ENCODE assay signal across 8 cellular contexts in genomic region chr10:121596668-121597503, GRCh38. TPM values are rescaled to one million over a fixed set of nuclear protein-coding genes. Genes with fewer than 3 reads are reported as not detected.
DNase-seq lines count a peak whose midpoint lies in the region; ATAC-seq and TF ChIP-seq lines count a peak whose summit lies in the region.

No MANE protein-coding gene starts in this region.

- TF ChIP-seq POLR2A in gastroesophageal sphincter (IDR thresholded peaks at IDR 0.05) = peak; percentile 12 to 26

- peaks cover 4 to 8% (median 6%) of the 10 kb centered on the region in 4 donors for H3K4me1 Mint-ChIP-seq in CD4-positive, alpha-beta memory T cell

- no peak overlapping the region for H3K27ac ChIP-seq in CD4-positive, alpha-beta memory T cell (ENCODE audit: low read depth, low read length)
- H3K27ac ChIP-seq in gastroesophageal sphincter (peak overlapping the region; percentile 71 to 97 (median 92)), neural cell (ENCODE audit: low read length) (peak overlapping the region; percentile 13)

- POLR2A ChIA-PET in CD4-positive, alpha-beta memory T cell (lab: Charles Lee; ENCODE audit: partially characterized antibody) = no interaction called here

- no peaks in the 10 kb centered on the region for H3K9me3 ChIP-seq in CD4-positive, alpha-beta memory T cell (ENCODE audit: control insufficient read depth in 1 of 2, low read length in 2 of 2)
- H3K9me3 ChIP-seq in gastroesophageal sphincter = no peaks in the 10 kb centered on the region
- peaks cover 4% of the 10 kb centered on the region for H3K9me3 ChIP-seq in neural cell (ENCODE audit: low read length)

- no peak overlapping the region for H2AFZ ChIP-seq in neural cell (ENCODE audit: low read depth, low read length)

- no peak for DNase-seq in CD4-positive, alpha-beta memory T cell
- DNase-seq in NCI-H69 (lab: John Stamatoyannopoulos, UW) = peak; percentile 40

- peak overlapping the region in 7 of 8 donors; percentile 33 to 80 (median 69) for H3K4me3 Mint-ChIP-seq in CD4-positive, alpha-beta memory T cell

- TF ChIP-seq RAD21 in neural cell (conservative IDR thresholded peaks at IDR 0.05) = peak; percentile 40

- H3K27ac Mint-ChIP-seq in CD4-positive, alpha-beta memory T cell = no peak overlapping the region

- peaks cover 7% of the 10 kb centered on the region for H3K27me3 ChIP-seq in CD4-positive, alpha-beta memory T cell (ENCODE audit: insufficient read depth, low read length)
- H3K27me3 ChIP-seq in gastroesophageal sphincter (peaks cover 26% of the 10 kb centered on the region), neural cell (ENCODE audit: insufficient read depth, low read depth, low read length) (peaks cover 68% of the 10 kb centered on the region)

- no peaks in the 10 kb centered on the region for H3K9me2 ChIP-seq in neural cell (ENCODE audit: insufficient read depth, low read length)

- no peaks in the 10 kb centered on the region for H3K36me3 Mint-ChIP-seq in CD4-positive, alpha-beta memory T cell

- CTCF ChIA-PET in CD4-positive, alpha-beta memory T cell (lab: Charles Lee; ENCODE audit: partially characterized antibody) = no interaction called here

- no peak for TF ChIP-seq EP300 in gastroesophageal sphincter (IDR thresholded peaks at IDR 0.05)
- no peak for TF ChIP-seq EP300 in neural cell (conservative IDR thresholded peaks at IDR 0.05; ENCODE audit: poor library complexity, severe bottlenecking)

- peaks cover 22 to 33% of the 10 kb centered on the region in 2 donors for H3K27me3 Mint-ChIP-seq in CD4-positive, alpha-beta memory T cell

- 11% methylated on average over 15 to 17 of the region's 54 CpGs for WGBS in gastroesophageal sphincter (ENCODE audit: low coverage in 1 of 2), 2 donors

- H3K9me3 Mint-ChIP-seq in CD4-positive, alpha-beta memory T cell = no peaks in the 10 kb centered on the region

- H3F3A ChIP-seq in neural cell (ENCODE audit: insufficient read depth, low read length, poor library complexity, severe bottlenecking) = no peaks in the 10 kb centered on the region

- peak overlapping the region; percentile 59 for H3K9ac ChIP-seq in neural cell (ENCODE audit: low read length)

- intact Hi-C loops in CD4-positive, alpha-beta memory T cell (cut with micrococcal nuclease) = no loop called here

- ATAC-seq in gastroesophageal sphincter (peak; percentile 48), GM21390 (IDR thresholded peaks at IDR 0.05; ENCODE audit: unreplicated experiment) (no peak), HG02973 (IDR thresholded peaks at IDR 0.05; ENCODE audit: unreplicated experiment) (no peak), HG03521 (IDR thresholded peaks at IDR 0.05; ENCODE audit: unreplicated experiment) (no peak), HG03469 (IDR thresholded peaks at IDR 0.05; ENCODE audit: unreplicated experiment) (no peak)

- no peaks in the 10 kb centered on the region for H3K79me2 ChIP-seq in neural cell (replicated peaks; ENCODE audit: insufficient read depth, low read length)

- H3K36me3 ChIP-seq in CD4-positive, alpha-beta memory T cell (ENCODE audit: insufficient read depth, low read length) = no peaks in the 10 kb centered on the region
- H3K36me3 ChIP-seq in gastroesophageal sphincter = no peaks in the 10 kb centered on the region
- H3K36me3 ChIP-seq in neural cell (ENCODE audit: insufficient read depth, low read length) = peaks cover 7% of the 10 kb centered on the region

- H4K20me1 ChIP-seq in neural cell (ENCODE audit: insufficient read depth) = no peaks in the 10 kb centered on the region

- H3K4me2 ChIP-seq in neural cell (ENCODE audit: low read length) = peak overlapping the region; percentile 50

- TF ChIP-seq CTCF in gastroesophageal sphincter (IDR thresholded peaks at IDR 0.05) (peak in 3 of 4 experiments; percentile 16 to 81 (median 40)), neural cell (IDR thresholded peaks at IDR 0.05; ENCODE audit: poor library complexity, severe bottlenecking) (peak; percentile 46)

- H3K4me1 ChIP-seq in CD4-positive, alpha-beta memory T cell (ENCODE audit: insufficient read depth, low read length) = peaks cover 3% of the 10 kb centered on the region
- H3K4me1 ChIP-seq in gastroesophageal sphincter = peaks cover 0 to 69% (median 0%) of the 10 kb centered on the region in 3 donors

- no peak overlapping the region for H3K4me3 ChIP-seq in CD4-positive, alpha-beta memory T cell (ENCODE audit: low read length in 2 of 2)
- H3K4me3 ChIP-seq in gastroesophageal sphincter = peak overlapping the region; percentile 50 to 65
- H3K4me3 ChIP-seq in neural cell (ENCODE audit: low read length) = peak overlapping the region; percentile 87

TF ChIP-seq in neural cell, 6 proteins besides CTCF, POLR2A, EP300 and RAD21:
- TF ChIP-seq TAF1 (IDR thresholded peaks at IDR 0.05; ENCODE audit: low read depth) = no peak
- TF ChIP-seq SMC3 (conservative IDR thresholded peaks at IDR 0.05; ENCODE audit: poor library complexity) = peak; percentile 22

RNA-seq across cellular contexts. Expression of gene FGFR2, which starts 1.4 kb away (rescaled TPM):
- under 1 TPM; 0.58 to 0.90 TPM for total RNA-seq in CD4-positive, alpha-beta memory T cell
- 1 to 10 TPM in 1 of 2 donors, not detected in 1; 1.0 TPM for polyA plus RNA-seq in CD4-positive, alpha-beta memory T cell
- 10 to 100 TPM; 41.6 to 79.3 (median 60.5) TPM for total RNA-seq in gastroesophageal sphincter
- polyA plus RNA-seq in neural cell = 14.8 and 15.7 TPM in 2 replicates
- polyA minus RNA-seq in neural cell = 23.7 and 25.3 TPM in 2 replicates

Comparison
In these comparisons a context has a peak if more than half of its experiments do, and no peak if none do; other contexts are left out.
1. H3K4me3 ChIP-seq: peak in gastroesophageal sphincter (2 of 2) and neural cell (single experiment); none in CD4-positive, alpha-beta memory T cell (0 of 2).
2. RNA of gene FGFR2, which starts 1.4 kb away (total RNA-seq): 41.6 to 79.3 TPM in gastroesophageal sphincter; 0.58 to 0.90 TPM in CD4-positive, alpha-beta memory T cell; every median in the first group is over 10 times any median in the second.